21 cellular contexts compared by ENCODE assay signal in genomic region chr6:136236491-136237293, GRCh38. TPM values are rescaled to one million over a fixed set of nuclear protein-coding genes. Genes with fewer than 3 reads are reported as not detected.
DNase-seq lines count a peak whose midpoint lies in the region; ATAC-seq and TF ChIP-seq lines count a peak whose summit lies in the region.
"Had no signal": no experiment of that assay in that cellular context is flagged by ENCODE, and none has a peak within 500 bp of the region (broad histone marks: within the 10 kb centered on the region; RNA-seq: fewer than 3 reads in every experiment).

No MANE protein-coding gene starts in this region.

- ATAC-seq in activated naive CD8-positive, alpha-beta T cell treated with anti-CD3 and anti-CD28 coated beads, Interleukin-2, amount 10 ng/mL, durations not matched to agents 7 days and 5 days (ENCODE audit: low read depth): no peak
- no peak for ATAC-seq in stimulated activated effector memory CD8-positive, alpha-beta T cell treated with anti-CD3 and anti-CD28 coated beads, Interleukin-12 subunit alpha, Interleukin-12 subunit beta, amount 100 ng/mL, for 72 hours
- ATAC-seq: esophagus mucosa, GM23338 had no signal

- H3K9me3 Mint-ChIP-seq in activated naive CD8-positive, alpha-beta T cell treated with anti-CD3 and anti-CD28 coated beads, Interleukin-2, amount 10 ng/mL, durations not matched to agents 7 days and 5 days: no peaks in the 10 kb centered on the region
- H3K9me3 Mint-ChIP-seq in activated naive CD8-positive, alpha-beta T cell treated with anti-CD3 and anti-CD28 coated beads for 36 hours: no peaks in the 10 kb centered on the region
- H3K9me3 Mint-ChIP-seq in dendritic cell treated with granulocyte-macrophage colony-stimulating factor and Interleukin-4, amounts not matched to agents 40 ng/mL and 50 ng/mL, for 4 days: no peaks in the 10 kb centered on the region
- H3K9me3 Mint-ChIP-seq in stimulated activated effector memory CD8-positive, alpha-beta T cell treated with anti-CD3 and anti-CD28 coated beads, Interleukin-12 subunit alpha, Interleukin-12 subunit beta, amount 100 ng/mL, for 72 hours: no peaks in the 10 kb centered on the region
- H3K9me3 Mint-ChIP-seq: GM23338, immature natural killer cell had no signal

- peaks cover 16% of the 10 kb centered on the region for H3K36me3 ChIP-seq in Loucy (ENCODE audit: insufficient read depth, low read length)
- H3K36me3 ChIP-seq in H7 (replicated peaks; ENCODE audit: control insufficient read depth, insufficient read depth, low read length): peaks cover 3% of the 10 kb centered on the region

- no peaks in the 10 kb centered on the region for H3K9me3 ChIP-seq in Loucy (ENCODE audit: insufficient read depth, low read depth, low read length)
- H3K9me3 ChIP-seq: neutrophil, SJSA1 had no signal

- no peaks in the 10 kb centered on the region for H4K20me1 ChIP-seq in Loucy (ENCODE audit: insufficient read depth, low read length, poor library complexity, severe bottlenecking)

- H3K4me1 Mint-ChIP-seq in activated naive CD8-positive, alpha-beta T cell treated with anti-CD3 and anti-CD28 coated beads, Interleukin-2, amount 10 ng/mL, durations not matched to agents 7 days and 5 days: peaks cover 16% of the 10 kb centered on the region
- H3K4me1 Mint-ChIP-seq in activated naive CD8-positive, alpha-beta T cell treated with anti-CD3 and anti-CD28 coated beads for 36 hours: peaks cover 3% of the 10 kb centered on the region
- peaks cover 37% of the 10 kb centered on the region for H3K4me1 Mint-ChIP-seq in dendritic cell treated with granulocyte-macrophage colony-stimulating factor and Interleukin-4, amounts not matched to agents 40 ng/mL and 50 ng/mL, for 4 days (ENCODE audit: low read depth)
- no peaks in the 10 kb centered on the region for H3K4me1 Mint-ChIP-seq in stimulated activated effector memory CD8-positive, alpha-beta T cell treated with anti-CD3 and anti-CD28 coated beads, Interleukin-12 subunit alpha, Interleukin-12 subunit beta, amount 100 ng/mL, for 72 hours
- H3K4me1 Mint-ChIP-seq: GM23338, immature natural killer cell had no signal

- no peaks in the 10 kb centered on the region for H3K9me2 ChIP-seq in Loucy (replicated peaks; ENCODE audit: low read depth, low read length)

- POLR2A ChIA-PET in activated naive CD8-positive, alpha-beta T cell treated with anti-CD3 and anti-CD28 coated beads, Interleukin-2, amount 10 ng/mL, durations not matched to agents 7 days and 5 days (lab: Charles Lee): interaction anchor here (1.0 kb wide), 1 partner anchor 54 kb away, joined by 3 read pairs; no protein-coding TSS in a partner anchor

- H3F3A ChIP-seq in Loucy (ENCODE audit: low read depth): no peaks in the 10 kb centered on the region

- no peaks in the 10 kb centered on the region for H3K79me2 ChIP-seq in Loucy (ENCODE audit: insufficient read depth, low read length)

- H3K4me3 Mint-ChIP-seq in activated naive CD8-positive, alpha-beta T cell treated with anti-CD3 and anti-CD28 coated beads, Interleukin-2, amount 10 ng/mL, durations not matched to agents 7 days and 5 days: peak overlapping the region; percentile 13
- H3K4me3 Mint-ChIP-seq in activated naive CD8-positive, alpha-beta T cell treated with anti-CD3 and anti-CD28 coated beads for 36 hours: no peak overlapping the region
- peak overlapping the region; percentile 59 for H3K4me3 Mint-ChIP-seq in dendritic cell treated with granulocyte-macrophage colony-stimulating factor and Interleukin-4, amounts not matched to agents 40 ng/mL and 50 ng/mL, for 4 days
- no peak overlapping the region for H3K4me3 Mint-ChIP-seq in stimulated activated effector memory CD8-positive, alpha-beta T cell treated with anti-CD3 and anti-CD28 coated beads, Interleukin-12 subunit alpha, Interleukin-12 subunit beta, amount 100 ng/mL, for 72 hours
- H3K4me3 Mint-ChIP-seq: GM23338, immature natural killer cell had no signal

- no peaks in the 10 kb centered on the region for H3K27me3 ChIP-seq in Loucy (ENCODE audit: insufficient read depth, low read length, poor library complexity, severe bottlenecking)
- H3K27me3 ChIP-seq in H7 (ENCODE audit: control insufficient read depth, insufficient read depth, low read length): no peaks in the 10 kb centered on the region
- H3K27me3 ChIP-seq: dorsolateral prefrontal cortex, neutrophil, SJSA1 had no signal

- no peak for DNase-seq in activated naive CD8-positive, alpha-beta T cell treated with anti-CD3 and anti-CD28 coated beads, Interleukin-2, amount 10 ng/mL, durations not matched to agents 7 days and 5 days
- DNase-seq in activated naive CD8-positive, alpha-beta T cell treated with anti-CD3 and anti-CD28 coated beads for 36 hours: no peak
- no peak for DNase-seq in stimulated activated effector memory CD8-positive, alpha-beta T cell treated with anti-CD3 and anti-CD28 coated beads, Interleukin-12 subunit alpha, Interleukin-12 subunit beta, amount 100 ng/mL, for 72 hours (ENCODE audit: low spot score in 2 of 2)
- DNase-seq in H7 (no peak), DMS153 (lab: John Stamatoyannopoulos, UW) (no peak), NOMO-1 treated with dmso at 0.1 percent for 144 hours (lab: John Stamatoyannopoulos, UW; ENCODE audit: unreplicated experiment) (no peak)
- DNase-seq: activated naive CD4-positive, alpha-beta T cell treated with Interleukin-2 at 50 U/mL for 16 hours; AML-193; DMS 273 treated with DMSO at 0.1 percent for 48 hours; dorsolateral prefrontal cortex; head of caudate nucleus; immature natural killer cell; NCI-H1930; NCI-H446 treated with DMSO at 0.1 percent for 48 hours; substantia nigra had no signal

- H3K36me3 Mint-ChIP-seq in activated naive CD8-positive, alpha-beta T cell treated with anti-CD3 and anti-CD28 coated beads, Interleukin-2, amount 10 ng/mL, durations not matched to agents 7 days and 5 days: peaks cover 48% of the 10 kb centered on the region
- H3K36me3 Mint-ChIP-seq in activated naive CD8-positive, alpha-beta T cell treated with anti-CD3 and anti-CD28 coated beads for 36 hours: peaks cover 44% of the 10 kb centered on the region
- peaks cover 9% of the 10 kb centered on the region for H3K36me3 Mint-ChIP-seq in dendritic cell treated with granulocyte-macrophage colony-stimulating factor and Interleukin-4, amounts not matched to agents 40 ng/mL and 50 ng/mL, for 4 days (ENCODE audit: low read depth)
- peaks cover 29% of the 10 kb centered on the region for H3K36me3 Mint-ChIP-seq in stimulated activated effector memory CD8-positive, alpha-beta T cell treated with anti-CD3 and anti-CD28 coated beads, Interleukin-12 subunit alpha, Interleukin-12 subunit beta, amount 100 ng/mL, for 72 hours

- no peak for TF ChIP-seq CTCF in Loucy (conservative IDR thresholded peaks at IDR 0.05; ENCODE audit: low read length)

- peak overlapping the region; percentile 60 for H3K27ac Mint-ChIP-seq in activated naive CD8-positive, alpha-beta T cell treated with anti-CD3 and anti-CD28 coated beads, Interleukin-2, amount 10 ng/mL, durations not matched to agents 7 days and 5 days
- H3K27ac Mint-ChIP-seq in activated naive CD8-positive, alpha-beta T cell treated with anti-CD3 and anti-CD28 coated beads for 36 hours: no peak overlapping the region
- peak overlapping the region; percentile 29 for H3K27ac Mint-ChIP-seq in dendritic cell treated with granulocyte-macrophage colony-stimulating factor and Interleukin-4, amounts not matched to agents 40 ng/mL and 50 ng/mL, for 4 days
- H3K27ac Mint-ChIP-seq in stimulated activated effector memory CD8-positive, alpha-beta T cell treated with anti-CD3 and anti-CD28 coated beads, Interleukin-12 subunit alpha, Interleukin-12 subunit beta, amount 100 ng/mL, for 72 hours: peak overlapping the region; percentile 30
- H3K27ac Mint-ChIP-seq: GM23338, immature natural killer cell had no signal

- H3K9ac ChIP-seq in Loucy (ENCODE audit: low read depth, low read length, poor library complexity, severe bottlenecking): peak overlapping the region; percentile 20

- H3K27me3 Mint-ChIP-seq in activated naive CD8-positive, alpha-beta T cell treated with anti-CD3 and anti-CD28 coated beads, Interleukin-2, amount 10 ng/mL, durations not matched to agents 7 days and 5 days: no peaks in the 10 kb centered on the region
- no peaks in the 10 kb centered on the region for H3K27me3 Mint-ChIP-seq in activated naive CD8-positive, alpha-beta T cell treated with anti-CD3 and anti-CD28 coated beads for 36 hours
- H3K27me3 Mint-ChIP-seq in dendritic cell treated with granulocyte-macrophage colony-stimulating factor and Interleukin-4, amounts not matched to agents 40 ng/mL and 50 ng/mL, for 4 days: no peaks in the 10 kb centered on the region

- peak overlapping the region; percentile 63 for H3K4me2 ChIP-seq in Loucy (ENCODE audit: low read depth, low read length, poor library complexity, severe bottlenecking)
- H3K4me2 ChIP-seq: GM23338 had no signal

- intact Hi-C loops in dendritic cell treated with granulocyte-macrophage colony-stimulating factor and Interleukin-4, amounts not matched to agents 40 ng/mL and 50 ng/mL, for 4 days (cut with micrococcal nuclease): no loop called here

- peak overlapping the region; percentile 35 for H3K4me3 ChIP-seq in Loucy (ENCODE audit: low read length, poor library complexity, severe bottlenecking)
- H3K4me3 ChIP-seq in H7 (ENCODE audit: insufficient read depth, low read depth, low read length): no peak overlapping the region
- H3K4me3 ChIP-seq: dorsolateral prefrontal cortex, GM23338, SJSA1 had no signal

- H3K4me1 ChIP-seq in Loucy (ENCODE audit: insufficient read depth, low read length, poor library complexity, severe bottlenecking): peaks cover 15% of the 10 kb centered on the region
- H3K4me1 ChIP-seq: SJSA1 had no signal

- H2AFZ ChIP-seq in Loucy (ENCODE audit: low read length): no peak overlapping the region
- H2AFZ ChIP-seq: GM23338 had no signal

RNA-seq across cellular contexts. Expression of gene MTFR2, which starts 13.4 kb away (rescaled TPM):
- 10 to 100 TPM; 15.0 to 16.9 TPM for total RNA-seq in activated naive CD8-positive, alpha-beta T cell treated with anti-CD3 and anti-CD28 coated beads, Interleukin-2, amount 10 ng/mL, durations not matched to agents 7 days and 5 days
- total RNA-seq in activated naive CD8-positive, alpha-beta T cell treated with anti-CD3 and anti-CD28 coated beads for 36 hours: 10 to 100 TPM; 28.4 to 30.0 TPM
- 2.6 and 5.7 TPM in 2 replicates for total RNA-seq in H7 (2014; rRNA removed; shearing (Covaris generic))

RNA-seq across cellular contexts. Expression of gene BCLAF1, which starts 53.0 kb away (rescaled TPM):
- total RNA-seq in activated naive CD8-positive, alpha-beta T cell treated with anti-CD3 and anti-CD28 coated beads, Interleukin-2, amount 10 ng/mL, durations not matched to agents 7 days and 5 days: 100 to 1,000 TPM; 164 to 165 TPM
- 100 to 1,000 TPM; 237 to 239 TPM for total RNA-seq in activated naive CD8-positive, alpha-beta T cell treated with anti-CD3 and anti-CD28 coated beads for 36 hours
- total RNA-seq in H7 (2014; rRNA removed; shearing (Covaris generic)): 56.9 and 59.0 TPM in 2 replicates

Comparison
In these comparisons a context has a peak if more than half of its experiments do, and no peak if none do; other contexts are left out.
1. H3K4me3 Mint-ChIP-seq: peak in activated naive CD8-positive, alpha-beta T cell treated with anti-CD3 and anti-CD28 coated beads, Interleukin-2, amount 10 ng/mL, durations not matched to agents 7 days and 5 days (single experiment) and dendritic cell treated with granulocyte-macrophage colony-stimulating factor and Interleukin-4, amounts not matched to agents 40 ng/mL and 50 ng/mL, for 4 days (single experiment); none in activated naive CD8-positive, alpha-beta T cell treated with anti-CD3 and anti-CD28 coated beads for 36 hours (single experiment) and stimulated activated effector memory CD8-positive, alpha-beta T cell treated with anti-CD3 and anti-CD28 coated beads, Interleukin-12 subunit alpha, Interleukin-12 subunit beta, amount 100 ng/mL, for 72 hours (single experiment).